Comparison of ENCODE assay signal across 15 cellular contexts in the genomic region with DNA sequence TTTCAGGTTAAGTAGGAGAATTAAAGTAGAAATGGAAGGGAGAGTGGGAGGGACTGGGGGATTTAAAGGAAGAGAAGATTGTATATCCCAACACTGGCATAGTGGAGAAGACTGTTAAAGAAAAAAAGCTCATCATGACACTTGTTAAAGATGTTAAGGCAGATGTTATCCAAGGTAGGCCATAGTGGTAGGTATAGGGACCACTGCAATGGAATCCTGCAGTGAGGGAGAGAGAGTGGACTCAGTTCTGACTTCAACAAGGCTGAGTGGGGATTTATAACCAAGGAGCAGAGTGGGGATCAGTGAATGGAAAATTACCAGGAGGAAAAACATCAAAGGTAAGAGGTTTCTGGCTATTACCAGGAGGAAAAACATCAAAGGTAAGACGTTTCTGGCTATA. TPM values are rescaled to one million over a fixed set of nuclear protein-coding genes. Genes with fewer than 3 reads are reported as not detected.
DNase-seq lines count a peak whose midpoint lies in the region; ATAC-seq, FAIRE-seq and TF ChIP-seq lines count a peak whose summit lies in the region.
"Had no signal": no experiment of that assay in that cellular context is flagged by ENCODE, and none has a peak within 500 bp of the region (broad histone marks: within the 10 kb centered on the region; RNA-seq: fewer than 3 reads in every experiment).

No MANE protein-coding gene starts in this region.

- TF ChIP-seq POLR2A in HepG2 (IDR thresholded peaks at IDR 0.05; ENCODE audit: insufficient read depth in 1 of 2, low read depth in 2 of 2, low read length in 2 of 2) (no peak), right lobe of liver (IDR thresholded peaks at IDR 0.05) (no peak)

- no peak overlapping the region for H2BK120ac ChIP-seq in neuronal stem cell (ENCODE audit: low read depth, low read length)

- intact Hi-C loops in HepG2 (cut with micrococcal nuclease; ENCODE audit: unreplicated experiment), result no loop called here
- intact Hi-C loops in right lobe of liver (cut with DNase I), result no loop called here

- H2BK12ac ChIP-seq in neuronal stem cell (ENCODE audit: low read length), result no peak overlapping the region

- no TSS peak for BruUV-seq in HepG2 (replicated peaks; lab: Mats Ljungman, UMichigan)

- H3K4me3 ChIP-seq in HepG2 (replicated peaks in 1 of 3; ENCODE audit: insufficient read depth in 1 of 3, low read depth in 2 of 3, low read length in 3 of 3), result no peak overlapping the region
- H3K4me3 ChIP-seq in right lobe of liver, result no peak overlapping the region
- no peak overlapping the region for H3K4me3 ChIP-seq in neuronal stem cell (ENCODE audit: low read length in 2 of 2)
- H3K4me3 ChIP-seq: BLaER1 treated with 17β-estradiol and CSF1 and Interleukin-3, amounts not matched to agents 10 nM and 100 nM had no signal

- no peaks in the 10 kb centered on the region for H3K27me3 ChIP-seq in HepG2 (ENCODE audit: control insufficient read depth in 1 of 2, insufficient read depth in 2 of 2, low read length in 2 of 2)
- H3K27me3 ChIP-seq in right lobe of liver, result no peaks in the 10 kb centered on the region
- H3K27me3 ChIP-seq in neuronal stem cell (ENCODE audit: control insufficient read depth in 3 of 3, insufficient read depth in 3 of 3, low read depth in 1 of 3, low read length in 3 of 3), result no peaks in the 10 kb centered on the region
- H3K27me3 ChIP-seq: BLaER1 treated with 17β-estradiol and CSF1 and Interleukin-3, amounts not matched to agents 10 nM and 100 nM had no signal

- no peaks in the 10 kb centered on the region for H3K79me1 ChIP-seq in neuronal stem cell (ENCODE audit: low read depth, low read length)

- TF ChIP-seq CTCF in HepG2 (CRISPR knock-in tag; IDR thresholded peaks at IDR 0.05) (no peak), right lobe of liver (IDR thresholded peaks at IDR 0.05) (no peak), WTC11 (IDR thresholded peaks at IDR 0.05) (no peak)

- H4K91ac ChIP-seq in neuronal stem cell (ENCODE audit: low read depth, low read length, poor library complexity), result no peak overlapping the region

- H3K36me3 ChIP-seq in HepG2 (replicated peaks in 1 of 2; ENCODE audit: control insufficient read depth in 1 of 2, insufficient read depth in 2 of 2, low read length in 2 of 2), result no peaks in the 10 kb centered on the region; a peak in 1 of 5 replicates
- peaks cover 0 to 34% (median under 1%) of the 10 kb centered on the region in 4 donors for H3K36me3 ChIP-seq in right lobe of liver
- H3K36me3 ChIP-seq in neuronal stem cell (replicated peaks in 1 of 2; ENCODE audit: control insufficient read depth in 2 of 2, insufficient read depth in 2 of 2, low read length in 2 of 2), result no peaks in the 10 kb centered on the region
- H3K36me3 ChIP-seq: BLaER1 treated with 17β-estradiol and CSF1 and Interleukin-3, amounts not matched to agents 10 nM and 100 nM had no signal

- H2AFZ ChIP-seq in HepG2 (ENCODE audit: low read length) (no peak overlapping the region), neuronal stem cell (ENCODE audit: low read length) (peak overlapping the region; percentile 23)

- H2BK5ac ChIP-seq in neuronal stem cell (ENCODE audit: low read length), result no peak overlapping the region

- H2BK15ac ChIP-seq in neuronal stem cell (ENCODE audit: low read length), result no peak overlapping the region

- no peak overlapping the region for H3K4me2 ChIP-seq in HepG2 (ENCODE audit: low read depth, low read length)
- no peak overlapping the region for H3K4me2 ChIP-seq in neuronal stem cell (ENCODE audit: insufficient read depth, low read length, poor library complexity, severe bottlenecking)
- H3K4me2 ChIP-seq: BLaER1 treated with 17β-estradiol and CSF1 and Interleukin-3, amounts not matched to agents 10 nM and 100 nM had no signal

- no peaks in the 10 kb centered on the region for H3K9me3 Mint-ChIP-seq in WTC11
- H3K9me3 Mint-ChIP-seq: CD4-positive, CD25-positive, alpha-beta regulatory T cell had no signal

- H4K20me1 ChIP-seq in HepG2 (ENCODE audit: insufficient read depth, low read length), result no peaks in the 10 kb centered on the region
- H4K20me1 ChIP-seq: BLaER1 treated with 17β-estradiol and CSF1 and Interleukin-3, amounts not matched to agents 10 nM and 100 nM had no signal

- H3K9me3 ChIP-seq in HepG2 (ENCODE audit: low read length) (no peaks in the 10 kb centered on the region), right lobe of liver (no peaks in the 10 kb centered on the region), neuronal stem cell (replicated peaks in 1 of 2; ENCODE audit: control insufficient read depth in 2 of 2, insufficient read depth in 1 of 2, low read depth in 1 of 2, low read length in 2 of 2) (no peaks in the 10 kb centered on the region)
- H3K9me3 ChIP-seq: BLaER1 treated with 17β-estradiol and CSF1 and Interleukin-3, amounts not matched to agents 10 nM and 100 nM had no signal

- H3K18ac ChIP-seq in neuronal stem cell (ENCODE audit: low read length), result no peak overlapping the region

- no peaks in the 10 kb centered on the region for H3K4me1 Mint-ChIP-seq in WTC11
- H3K4me1 Mint-ChIP-seq: CD4-positive, CD25-positive, alpha-beta regulatory T cell had no signal

- H3K79me2 ChIP-seq in HepG2 (ENCODE audit: insufficient read depth, low read length), result no peaks in the 10 kb centered on the region

- ATAC-seq in HepG2, result peak; percentile 65
- ATAC-seq in right lobe of liver, result no peak
- ATAC-seq in WTC11, result peak; percentile 71; the same call in 1 of the 2 replicates
- no peak for ATAC-seq in GM18511 (IDR thresholded peaks at IDR 0.05; ENCODE audit: unreplicated experiment)

- H3K4me3 Mint-ChIP-seq in WTC11, result no peak overlapping the region
- H3K4me3 Mint-ChIP-seq: CD4-positive, CD25-positive, alpha-beta regulatory T cell had no signal

- no peaks in the 10 kb centered on the region for H3K36me3 Mint-ChIP-seq in WTC11
- H3K36me3 Mint-ChIP-seq: CD4-positive, CD25-positive, alpha-beta regulatory T cell had no signal

- no peak overlapping the region for H4K8ac ChIP-seq in neuronal stem cell (ENCODE audit: low read depth, low read length)

- 89% methylated on average over 1 of the region's 1 CpG for WGBS in HepG2 (ENCODE audit: low lambda C conversion rate)
- WGBS in right lobe of liver (ENCODE audit: insufficient coverage, low coverage, low lambda C conversion rate, missing lambda C conversion rate), result 60% methylated on average over 1 of the region's 1 CpG
- WGBS in neuronal stem cell (ENCODE audit: extremely low coverage in 2 of 2, insufficient read length in 2 of 2, insufficient replicate concordance in 1 of 2), 2 donors, result no CpG with 5 or more reads among the region's 1 CpG

- H3K27ac ChIP-seq in HepG2 (ENCODE audit: extremely low read length, insufficient read depth, low read length) (no peak overlapping the region), right lobe of liver (no peak overlapping the region), neuronal stem cell (replicated peaks; ENCODE audit: low read length) (no peak overlapping the region)
- H3K27ac ChIP-seq: 22Rv1; BLaER1 treated with 17β-estradiol and CSF1 and Interleukin-3, amounts not matched to agents 10 nM and 100 nM had no signal

- H2AK5ac ChIP-seq in neuronal stem cell (ENCODE audit: low read depth, low read length), result no peak overlapping the region

- H3K4ac ChIP-seq in neuronal stem cell (ENCODE audit: low read length), result no peak overlapping the region

- in situ Hi-C loops in HepG2 (cut with HindIII; ENCODE audit: extremely low pct_ligation_motif_present, low pct_unique_long_range_greater_than_20kb), result no loop called here

- no peak overlapping the region for H3K23ac ChIP-seq in neuronal stem cell (ENCODE audit: low read depth, low read length, poor library complexity)

- H3K27me3 Mint-ChIP-seq in WTC11 (ENCODE audit: low read depth), result no peaks in the 10 kb centered on the region
- H3K27me3 Mint-ChIP-seq: CD4-positive, CD25-positive, alpha-beta regulatory T cell had no signal

- DNase-seq in HepG2 (ENCODE audit: low spot score) (no peak), right lobe of liver (no peak), WTC11 (ENCODE audit: low spot score) (no peak), neuronal stem cell (ENCODE audit: low spot score) (no peak), T-helper 1 cell (no peak), T-helper 2 cell (no peak)
- DNase-seq: AML-193; CD4-positive, CD25-positive, alpha-beta regulatory T cell; DMS53; GF-D8 had no signal

- FAIRE-seq in HepG2 (lab: Jason Lieb, UNC), result no peak
- FAIRE-seq: H54 had no signal

- 0 out of 2 replicates have a peak overlapping the region, but pooled peaks have one; percentile 31 for H3K27ac Mint-ChIP-seq in WTC11
- H3K27ac Mint-ChIP-seq: CD4-positive, CD25-positive, alpha-beta regulatory T cell had no signal

- TF ChIP-seq EP300 in HepG2 (IDR thresholded peaks at IDR 0.05; ENCODE audit: low read depth in 2 of 2, low read length in 2 of 2) (no peak), HepG2 (CRISPR knock-in tag; IDR thresholded peaks at IDR 0.05; ENCODE audit: borderline replicate concordance) (no peak)

- no peak for TF ChIP-seq RAD21 in HepG2 (CRISPR knock-in tag; IDR thresholded peaks at IDR 0.05)

- H3K14ac ChIP-seq in neuronal stem cell (ENCODE audit: low read length), result no peak overlapping the region

- H3K9ac ChIP-seq in HepG2 (ENCODE audit: insufficient read depth, low read depth, low read length) (no peak overlapping the region), neuronal stem cell (ENCODE audit: low read depth, low read length, poor library complexity) (no peak overlapping the region)
- H3K9ac ChIP-seq: BLaER1 treated with 17β-estradiol and CSF1 and Interleukin-3, amounts not matched to agents 10 nM and 100 nM had no signal

- POLR2A ChIA-PET in HepG2 (lab: Yijun Ruan, JAX), result interaction anchor here (1.9 kb wide), 1 partner anchor 19 kb away, joined by 4 read pairs; no protein-coding TSS in a partner anchor
- POLR2A ChIA-PET in WTC11 (lab: Charles Lee), result no interaction called here

- H3K4me1 ChIP-seq in HepG2 (ENCODE audit: insufficient read depth, low read length) (no peaks in the 10 kb centered on the region), right lobe of liver (no peaks in the 10 kb centered on the region), neuronal stem cell (ENCODE audit: control insufficient read depth in 2 of 2, insufficient read depth in 1 of 2, low read depth in 1 of 2, low read length in 2 of 2) (no peaks in the 10 kb centered on the region)

- CTCF ChIA-PET in HepG2 (lab: Yijun Ruan, JAX; ENCODE audit: low intra/inter-chr PET ratio, low total read pairs), result no interaction called here
- CTCF ChIA-PET in WTC11 (lab: Charles Lee), result interaction anchor here (1.8 kb wide), 1 partner anchor 31 kb away, joined by 4 read pairs; a partner anchor contains a TSS

RNA-seq across cellular contexts. Expression of a gene that starts 21.1 kb away (rescaled TPM):
- total RNA-seq in HepG2 (2016; rRNA removed; fragmentation: Illumina TruSeq; extraction: Trizol), result 6.4 and 7.8 TPM in 2 replicates
- total RNA-seq in HepG2 (2016; cell fraction: cytosol; rRNA removed; fragmentation: Illumina TruSeq; extraction: Trizol; ENCODE audit: low read depth), result 1.1 and 2.5 TPM in 2 replicates
- total RNA-seq in HepG2 (2016; cell fraction: insoluble cytoplasmic fraction; rRNA removed; fragmentation: Illumina TruSeq; extraction: Trizol), result 5.6 and 7.8 TPM in 2 replicates
- 3.7 and 4.1 TPM in 2 replicates for total RNA-seq in HepG2 (2016; cell fraction: membrane; rRNA removed; fragmentation: Illumina TruSeq; extraction: Trizol)
- 8.1 and 10.3 TPM in 2 replicates for total RNA-seq in HepG2 (2016; cell fraction: nucleus; rRNA removed; fragmentation: Illumina TruSeq; extraction: Trizol)
- polyA plus RNA-seq in HepG2 (2011; rRNA removed), result 17.3 and 21.0 TPM in 2 replicates
- polyA plus RNA-seq in HepG2 (2011; cell fraction: cytosol; rRNA removed), result 15.9 and 18.0 TPM in 2 replicates
- 9.0 and 11.3 TPM in 2 replicates for polyA plus RNA-seq in HepG2 (2011; cell fraction: nucleus; rRNA removed)
- 25.6 and 33.6 TPM in 2 replicates for polyA plus RNA-seq in HepG2 (2012)
- polyA plus RNA-seq in HepG2 (2016; cell fraction: cytosol; fragmentation: Illumina TruSeq; extraction: Trizol; ENCODE audit: low read depth), result 1.3 and 1.7 TPM in 2 replicates
- polyA plus RNA-seq in HepG2 (2016; cell fraction: insoluble cytoplasmic fraction; fragmentation: Illumina TruSeq; extraction: Trizol; ENCODE audit: low read depth), result 6.4 and 9.0 TPM in 2 replicates
- polyA plus RNA-seq in HepG2 (2016; cell fraction: membrane; fragmentation: Illumina TruSeq; extraction: Trizol; ENCODE audit: low read depth), result 3.1 and 4.1 TPM in 2 replicates
- polyA plus RNA-seq in HepG2 (2016; cell fraction: nucleus; fragmentation: Illumina TruSeq; extraction: Trizol; ENCODE audit: insufficient read depth, low read depth), result 12.8 and 14.7 TPM in 2 replicates
- polyA minus RNA-seq in HepG2 (2011; rRNA and poly(A)+ RNA removed; ENCODE audit: low replicate concordance), result 4.9 and 10.4 TPM in 2 replicates
- 10.6 and 11.1 TPM in 2 replicates for polyA minus RNA-seq in HepG2 (2011; cell fraction: cytosol; rRNA and poly(A)+ RNA removed)
- 9.9 and 15.7 TPM in 2 replicates for polyA minus RNA-seq in HepG2 (2011; cell fraction: nucleus; rRNA and poly(A)+ RNA removed)
- 10 to 100 TPM; 27.5 to 51.9 (median 36.1) TPM for total RNA-seq in right lobe of liver
- 2.0 to 2.8 TPM (median 2.1 TPM) in 3 replicates for total RNA-seq in WTC11 (2021)
- polyA plus RNA-seq in neuronal stem cell (2013, experiment 1 of 2), result 2.0 TPM
- polyA plus RNA-seq in neuronal stem cell (2013, experiment 2 of 2), result 2.1 TPM
- total RNA-seq: CD4-positive, CD25-positive, alpha-beta regulatory T cell had no signal

RNA-seq across cellular contexts. Expression of a gene that starts 30.7 kb away (rescaled TPM):
- not detected in 2 replicates for total RNA-seq in HepG2 (2016; rRNA removed; fragmentation: Illumina TruSeq; extraction: Trizol)
- not detected in 2 replicates for total RNA-seq in HepG2 (2016; cell fraction: cytosol; rRNA removed; fragmentation: Illumina TruSeq; extraction: Trizol; ENCODE audit: low read depth)
- total RNA-seq in HepG2 (2016; cell fraction: insoluble cytoplasmic fraction; rRNA removed; fragmentation: Illumina TruSeq; extraction: Trizol), result not detected in 2 replicates
- total RNA-seq in HepG2 (2016; cell fraction: membrane; rRNA removed; fragmentation: Illumina TruSeq; extraction: Trizol), result not detected in 2 replicates
- not detected in 2 replicates for total RNA-seq in HepG2 (2016; cell fraction: nucleus; rRNA removed; fragmentation: Illumina TruSeq; extraction: Trizol)
- polyA plus RNA-seq in HepG2 (2011; rRNA removed), result not detected in 2 replicates
- not detected in 2 replicates for polyA plus RNA-seq in HepG2 (2011; cell fraction: cytosol; rRNA removed)
- not detected in 2 replicates for polyA plus RNA-seq in HepG2 (2011; cell fraction: nucleus; rRNA removed)
- polyA plus RNA-seq in HepG2 (2012), result not detected in 2 replicates
- polyA plus RNA-seq in HepG2 (2016; cell fraction: cytosol; fragmentation: Illumina TruSeq; extraction: Trizol; ENCODE audit: low read depth), result not detected in 2 replicates
- polyA plus RNA-seq in HepG2 (2016; cell fraction: insoluble cytoplasmic fraction; fragmentation: Illumina TruSeq; extraction: Trizol; ENCODE audit: low read depth), result not detected in 2 replicates
- polyA plus RNA-seq in HepG2 (2016; cell fraction: membrane; fragmentation: Illumina TruSeq; extraction: Trizol; ENCODE audit: low read depth), result not detected in 2 replicates
- polyA plus RNA-seq in HepG2 (2016; cell fraction: nucleus; fragmentation: Illumina TruSeq; extraction: Trizol; ENCODE audit: insufficient read depth, low read depth), result not detected in 2 replicates
- not detected in 2 replicates for polyA minus RNA-seq in HepG2 (2011; rRNA and poly(A)+ RNA removed; ENCODE audit: low replicate concordance)
- polyA minus RNA-seq in HepG2 (2011; cell fraction: cytosol; rRNA and poly(A)+ RNA removed), result not detected in 2 replicates
- polyA minus RNA-seq in HepG2 (2011; cell fraction: nucleus; rRNA and poly(A)+ RNA removed), result not detected in 2 replicates
- total RNA-seq in right lobe of liver, result not detected
- total RNA-seq in WTC11 (2021), result 5.9 to 7.2 TPM (median 7.0 TPM) in 3 replicates
- polyA plus RNA-seq in neuronal stem cell (2013, experiment 1 of 2), result 373 TPM
- polyA plus RNA-seq in neuronal stem cell (2013, experiment 2 of 2), result 373 TPM
- total RNA-seq: CD4-positive, CD25-positive, alpha-beta regulatory T cell; HT1080 had no signal
- polyA plus RNA-seq: CD4-positive, CD25-positive, alpha-beta regulatory T cell had no signal

Comparison
In these comparisons a context has a peak if more than half of its experiments do, and no peak if none do; other contexts are left out.
1. ATAC-seq: peak in HepG2 (single experiment) and WTC11 (single experiment); none in right lobe of liver (0 of 4) and GM18511 (single experiment).